In the genomic region with DNA sequence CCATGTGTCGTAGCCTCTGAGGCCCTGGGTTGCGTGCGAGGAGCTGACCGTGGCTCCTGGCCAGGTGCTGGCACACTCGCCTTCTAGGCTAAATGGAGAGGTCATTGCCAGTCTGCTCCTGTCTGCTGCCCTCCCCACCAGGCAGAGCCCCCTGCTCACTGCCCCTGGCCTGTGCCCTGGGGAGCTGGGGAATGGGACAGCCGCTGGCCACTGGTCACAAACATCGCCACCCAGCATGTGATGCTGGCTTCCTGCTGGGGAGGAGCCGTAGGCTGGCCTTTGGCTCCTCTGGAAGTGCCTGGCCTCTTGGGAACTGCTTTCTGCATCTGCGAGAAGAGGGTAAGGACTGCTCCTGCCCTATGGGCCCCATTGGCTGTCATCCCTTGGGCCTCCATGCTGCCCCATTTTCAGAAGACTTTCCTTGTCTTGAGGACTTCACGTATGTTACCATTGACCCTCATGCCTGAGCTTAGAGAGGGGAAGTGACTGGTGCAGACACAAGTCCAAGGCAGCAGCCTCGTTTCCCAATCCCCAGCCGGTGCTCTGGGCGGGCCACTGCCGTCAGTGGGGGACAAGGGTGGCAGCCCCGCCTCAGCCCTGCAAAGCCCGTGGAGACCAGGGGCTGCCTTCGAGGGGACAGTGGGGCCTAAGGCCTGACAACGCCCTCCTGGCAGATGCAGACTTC, we compare ENCODE assay signal across 11 cellular contexts. TPM values are rescaled to one million over a fixed set of nuclear protein-coding genes. Genes with fewer than 3 reads are reported as not detected.
DNase-seq lines count a peak whose midpoint lies in the region; ATAC-seq, FAIRE-seq and TF ChIP-seq lines count a peak whose summit lies in the region.
"Had no signal": no experiment of that assay in that cellular context is flagged by ENCODE, and none has a peak within 500 bp of the region (broad histone marks: within the 10 kb centered on the region; RNA-seq: fewer than 3 reads in every experiment).

No MANE protein-coding gene starts in this region.

- H3K4me1 ChIP-seq in endothelial cell of umbilical vein (ENCODE audit: control insufficient read depth, extremely low read depth, insufficient read depth, low read length) = peaks cover 29% of the 10 kb centered on the region
- peaks cover 85% of the 10 kb centered on the region for H3K4me1 ChIP-seq in mononuclear cell (ENCODE audit: insufficient read depth, low read length)
- peaks cover 63 to 78% (median 72%) of the 10 kb centered on the region in 4 donors for H3K4me1 ChIP-seq in upper lobe of left lung
- H3K4me1 ChIP-seq in Caco-2 = peaks cover 5% of the 10 kb centered on the region; the same call in 1 of the 2 replicates

- no peak for TF ChIP-seq EP300 in upper lobe of left lung (IDR thresholded peaks at IDR 0.05)

- no peaks in the 10 kb centered on the region for H4K20me1 ChIP-seq in endothelial cell of umbilical vein (replicated peaks; ENCODE audit: control insufficient read depth, extremely low read depth, insufficient read depth, low read length)

- H2AFZ ChIP-seq in endothelial cell of umbilical vein (ENCODE audit: low read depth, low read length) = peak overlapping the region; percentile 8

- H3K36me3 ChIP-seq in endothelial cell of umbilical vein (ENCODE audit: control insufficient read depth in 2 of 2, extremely low read depth in 1 of 2, insufficient read depth in 2 of 2, low read length in 2 of 2) (no peaks in the 10 kb centered on the region), upper lobe of left lung (no peaks in the 10 kb centered on the region), Caco-2 (ENCODE audit: control insufficient read depth, insufficient read depth, low read length) (no peaks in the 10 kb centered on the region)

- no peak overlapping the region for H3K4me2 ChIP-seq in endothelial cell of umbilical vein (ENCODE audit: insufficient read depth, low read length)

- intact Hi-C loops in endothelial cell of umbilical vein (cut with micrococcal nuclease) (loop anchor here (10.0 kb wide), 1 partner anchor 263 kb away; the partner anchor contains the start of gene MARK3), Caco-2 (cut with micrococcal nuclease; ENCODE audit: unreplicated experiment) (no loop called here)

- no peak overlapping the region for H3K9ac ChIP-seq in endothelial cell of umbilical vein (replicated peaks; ENCODE audit: extremely low read depth, insufficient read depth, low read length)

- H3K9me3 ChIP-seq in endothelial cell of umbilical vein (replicated peaks; ENCODE audit: control insufficient read depth, insufficient read depth, low read length) (no peaks in the 10 kb centered on the region), mononuclear cell (ENCODE audit: low read depth, low read length) (no peaks in the 10 kb centered on the region), upper lobe of left lung (no peaks in the 10 kb centered on the region), Caco-2 (no peaks in the 10 kb centered on the region)

- peaks cover 3% of the 10 kb centered on the region for H3K4me1 Mint-ChIP-seq in Caco-2 (ENCODE audit: low read depth, unreplicated experiment)

- TF ChIP-seq CTCF in endothelial cell of umbilical vein (IDR thresholded peaks at IDR 0.05; ENCODE audit: extremely low read depth in 1 of 2, insufficient read depth in 1 of 2, low read depth in 1 of 2, low read length in 2 of 2) (no peak), upper lobe of left lung (IDR thresholded peaks at IDR 0.05) (no peak), Caco-2 (IDR thresholded peaks at IDR 0.05; ENCODE audit: insufficient read depth in 1 of 2, low read depth in 1 of 2, low read length in 1 of 2, severe bottlenecking in 1 of 2, unreplicated experiment in 1 of 2) (no peak)

- FAIRE-seq in endothelial cell of umbilical vein (lab: Jason Lieb, UNC) = peak; percentile 72
- FAIRE-seq: GM18507 had no signal

- ATAC-seq in upper lobe of left lung (ENCODE audit: low FRiP score in 2 of 2) = peak; percentile 35 to 42
- ATAC-seq in HG02610 (IDR thresholded peaks at IDR 0.05; ENCODE audit: unreplicated experiment) = no peak
- ATAC-seq: activated CD4-positive, CD25-positive, alpha-beta regulatory T cell treated with anti-CD3 and anti-CD28 coated beads, Interleukin-2, amount 50 U/mL, for 24 hours had no signal

- dilution Hi-C loops in endothelial cell of umbilical vein (cut with MboI; ENCODE audit: extremely low pct_ligation_motif_present, low sequenced_read_pairs) = no loop called here

- H3K36me3 Mint-ChIP-seq in Caco-2 (ENCODE audit: insufficient read depth, unreplicated experiment) = no peaks in the 10 kb centered on the region

- no TSS peak for BruUV-seq in endothelial cell of umbilical vein (replicated peaks; lab: Mats Ljungman, UMichigan)
- no TSS peak for BruUV-seq in Caco-2 (replicated peaks; lab: Mats Ljungman, UMichigan)

- no peak overlapping the region for H3K4me3 Mint-ChIP-seq in Caco-2 (ENCODE audit: unreplicated experiment)

- WGBS in upper lobe of left lung, 2 donors = 30 to 34% methylated on average over 2 to 11 of the region's 18 CpGs

- no peaks in the 10 kb centered on the region for H3K9me1 ChIP-seq in endothelial cell of umbilical vein (replicated peaks; ENCODE audit: control insufficient read depth, extremely low read depth, insufficient read depth, low read length)

- no peaks in the 10 kb centered on the region for H3K9me3 Mint-ChIP-seq in Caco-2 (ENCODE audit: unreplicated experiment)

- no peak overlapping the region for H3K27ac ChIP-seq in endothelial cell of umbilical vein (ENCODE audit: insufficient read depth, low read depth, low read length)
- H3K27ac ChIP-seq in upper lobe of left lung = peak overlapping the region; percentile 87 to 96 (median 92)

- DNase-seq in NCI-H748 (lab: John Stamatoyannopoulos, UW; ENCODE audit: unreplicated experiment) (peak; percentile 73), NCI-H748 treated with DMSO at 0.1 percent for 48 hours (lab: John Stamatoyannopoulos, UW) (no peak), endothelial cell of umbilical vein (ENCODE audit: low read depth, low spot score) (peak; percentile 45), upper lobe of left lung (peak; percentile 78 to 86), Caco-2 (no peak)
- DNase-seq in activated effector memory CD4-positive, alpha-beta T cell treated with anti-CD3 and anti-CD28 coated beads, Interleukin-2, amount 50 U/mL, for 16 hours = no peak
- DNase-seq: midbrain had no signal

- H3K4me3 ChIP-seq in endothelial cell of umbilical vein (replicated peaks in 1 of 3; ENCODE audit: insufficient read depth in 1 of 3, low read depth in 1 of 3, low read length in 3 of 3) (no peak overlapping the region), mononuclear cell (ENCODE audit: low read length) (peak overlapping the region; percentile 45), upper lobe of left lung (peak overlapping the region in 3 of 4 donors; percentile 52 to 67 (median 63)), Caco-2 (ENCODE audit: low read depth, low read length) (no peak overlapping the region)

- no peaks in the 10 kb centered on the region for H3K27me3 Mint-ChIP-seq in Caco-2 (ENCODE audit: insufficient read depth, unreplicated experiment)

- TF ChIP-seq POLR2A in endothelial cell of umbilical vein (IDR thresholded peaks at IDR 0.05; ENCODE audit: low read depth, low read length) = no peak
- peak in 1 of 4 donors; percentile 48 for TF ChIP-seq POLR2A in upper lobe of left lung (IDR thresholded peaks at IDR 0.05)

- no peak overlapping the region for H3K27ac Mint-ChIP-seq in Caco-2 (ENCODE audit: unreplicated experiment)

- no peaks in the 10 kb centered on the region for H3K79me2 ChIP-seq in endothelial cell of umbilical vein (ENCODE audit: control insufficient read depth, insufficient read depth, low read length)

- POLR2A ChIA-PET in endothelial cell of umbilical vein (lab: Charles Lee) = no interaction called here
- POLR2A ChIA-PET in Caco-2 (lab: Charles Lee) = no interaction called here

- H3K27me3 ChIP-seq in endothelial cell of umbilical vein (ENCODE audit: control insufficient read depth in 2 of 2, insufficient read depth in 2 of 2, low read length in 2 of 2) (no peaks in the 10 kb centered on the region), mononuclear cell (ENCODE audit: insufficient read depth, low read length) (peaks cover 9% of the 10 kb centered on the region), upper lobe of left lung (no peaks in the 10 kb centered on the region), Caco-2 (replicated peaks; ENCODE audit: control insufficient read depth, insufficient read depth, low read length) (no peaks in the 10 kb centered on the region)

- CTCF ChIA-PET in endothelial cell of umbilical vein (lab: Charles Lee) (interaction anchor here (1.0 to 2.2 kb wide), 3 partner anchors 14 to 16 kb away, joined by 3 to 15 read pairs (median 4); no protein-coding TSS in a partner anchor), Caco-2 (lab: Charles Lee) (interaction anchor here (0.6 to 0.9 kb wide), 2 partner anchors 11 to 17 kb away, joined by 3 to 6 read pairs; no protein-coding TSS in a partner anchor)

RNA-seq across cellular contexts. Expression of gene TNFAIP2, which starts 2.0 kb away (rescaled TPM):
- total RNA-seq in endothelial cell of umbilical vein (31.6 and 37.5 TPM in 2 replicates), mononuclear cell (410 TPM), upper lobe of left lung (100 to 1,000 TPM in 4 of 6 donors, 10 to 100 TPM in 2; 51.2 to 542 (median 229) TPM), Caco-2 (2022) (7.9 and 8.1 TPM in 2 replicates)
- 42.7 and 48.5 TPM in 2 replicates for polyA plus RNA-seq in endothelial cell of umbilical vein
- 17.1 and 22.4 TPM in 2 replicates for polyA plus RNA-seq in endothelial cell of umbilical vein (2011; cell fraction: cytosol; rRNA removed)
- polyA plus RNA-seq in endothelial cell of umbilical vein (2011; cell fraction: nucleus; rRNA removed) = 137 and 182 TPM in 2 replicates
- 28.3 and 36.7 TPM in 2 replicates for polyA plus RNA-seq in endothelial cell of umbilical vein (2012)
- 24.5 and 32.4 TPM in 2 replicates for polyA minus RNA-seq in endothelial cell of umbilical vein
- 136 TPM for polyA minus RNA-seq in endothelial cell of umbilical vein (2011; cell fraction: cytosol; rRNA and poly(A)+ RNA removed)
- 13.7 and 21.2 TPM in 2 replicates for polyA minus RNA-seq in endothelial cell of umbilical vein (2011; cell fraction: nucleus; rRNA and poly(A)+ RNA removed)

RNA-seq across cellular contexts. Expression of gene EXOC3L4, which starts 26.8 kb away (rescaled TPM):
- total RNA-seq in endothelial cell of umbilical vein (not detected in 2 replicates), mononuclear cell (not detected), upper lobe of left lung (1 to 10 TPM in 5 of 6 donors, under 1 TPM in 1; 0.30 to 7.6 (median 2.9) TPM), Caco-2 (2022) (6.3 and 6.7 TPM in 2 replicates)
- polyA plus RNA-seq in endothelial cell of umbilical vein = not detected in 2 replicates
- polyA plus RNA-seq in endothelial cell of umbilical vein (2011; cell fraction: cytosol; rRNA removed) = not detected in 2 replicates
- polyA plus RNA-seq in endothelial cell of umbilical vein (2011; cell fraction: nucleus; rRNA removed) = not detected in 2 replicates
- polyA plus RNA-seq in endothelial cell of umbilical vein (2012) = not detected in 2 replicates
- not detected in 2 replicates for polyA minus RNA-seq in endothelial cell of umbilical vein
- polyA minus RNA-seq in endothelial cell of umbilical vein (2011; cell fraction: cytosol; rRNA and poly(A)+ RNA removed) = not detected
- polyA minus RNA-seq in endothelial cell of umbilical vein (2011; cell fraction: nucleus; rRNA and poly(A)+ RNA removed) = not detected in 2 replicates

RNA-seq across cellular contexts. Expression of gene LBHD2, which starts 37.3 kb away (rescaled TPM):
- total RNA-seq in endothelial cell of umbilical vein = not detected in 2 replicates
- polyA plus RNA-seq in endothelial cell of umbilical vein = not detected in 2 replicates
- polyA plus RNA-seq in endothelial cell of umbilical vein (2011; cell fraction: cytosol; rRNA removed) = not detected in 2 replicates
- not detected in 2 replicates for polyA plus RNA-seq in endothelial cell of umbilical vein (2011; cell fraction: nucleus; rRNA removed)
- polyA plus RNA-seq in endothelial cell of umbilical vein (2012) = not detected in 2 replicates
- not detected in 2 replicates for polyA minus RNA-seq in endothelial cell of umbilical vein
- not detected for polyA minus RNA-seq in endothelial cell of umbilical vein (2011; cell fraction: cytosol; rRNA and poly(A)+ RNA removed)
- not detected in 2 replicates for polyA minus RNA-seq in endothelial cell of umbilical vein (2011; cell fraction: nucleus; rRNA and poly(A)+ RNA removed)
- not detected for total RNA-seq in mononuclear cell
- total RNA-seq in upper lobe of left lung = not detected
- not detected in 2 replicates for total RNA-seq in Caco-2 (2022)

Comparison
In these comparisons a context has a peak if more than half of its experiments do, and no peak if none do; other contexts are left out.
1. DNase-seq: peak in NCI-H748 (single experiment), endothelial cell of umbilical vein (single experiment) and upper lobe of left lung (2 of 2); none in NCI-H748 treated with DMSO at 0.1 percent for 48 hours (single experiment), activated effector memory CD4-positive, alpha-beta T cell treated with anti-CD3 and anti-CD28 coated beads, Interleukin-2, amount 50 U/mL, for 16 hours (single experiment) and Caco-2 (0 of 2).
2. H3K4me3 ChIP-seq: peak in mononuclear cell (single experiment) and upper lobe of left lung (3 of 4); none in endothelial cell of umbilical vein (0 of 3) and Caco-2 (single experiment).